ENCODE assay signal across 13 cellular contexts in the genomic region with DNA sequence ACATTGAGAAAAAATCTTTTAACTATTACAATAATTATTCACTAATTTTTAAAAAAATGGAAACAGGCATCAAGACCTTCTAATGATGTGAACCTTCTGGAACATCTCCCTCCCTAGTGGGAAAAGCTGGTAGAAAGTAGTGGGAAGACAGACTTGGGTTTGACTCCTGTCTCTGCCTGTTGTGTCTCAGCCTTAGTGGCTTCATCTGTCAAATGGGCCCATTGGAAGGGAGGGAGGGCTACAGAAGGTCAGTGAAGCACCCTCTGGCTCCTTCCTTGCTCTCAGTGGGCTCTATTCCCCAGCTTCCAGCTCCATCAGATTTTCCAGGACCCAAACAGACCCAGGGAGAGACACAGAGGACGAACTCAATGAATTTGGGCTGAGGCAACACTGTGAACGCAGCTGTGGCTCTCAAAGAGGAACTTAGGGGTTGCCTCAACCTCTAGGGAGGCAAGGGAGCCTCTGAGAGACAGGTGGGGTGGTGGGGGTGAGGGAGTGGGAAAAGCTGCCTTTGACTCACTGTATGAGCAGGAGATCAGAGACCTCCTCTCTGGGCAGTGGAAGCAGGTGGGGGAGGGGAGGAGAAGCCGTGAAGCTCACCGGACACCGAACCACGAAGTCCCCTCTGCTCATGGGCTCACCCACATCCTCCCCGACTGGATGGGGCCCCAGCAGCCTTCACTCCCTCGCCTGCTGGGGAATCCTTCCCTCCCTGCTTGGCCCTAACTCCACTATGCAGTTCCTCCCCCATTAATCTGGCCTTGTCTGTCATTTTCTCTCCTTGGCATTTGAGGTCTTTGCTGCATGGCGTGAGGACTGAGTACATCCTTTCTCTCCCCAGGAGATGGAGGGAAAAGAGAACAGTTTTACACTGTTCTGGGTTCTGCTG. TPM values are rescaled to one million over a fixed set of nuclear protein-coding genes. Genes with fewer than 3 reads are reported as not detected.
DNase-seq lines count a peak whose midpoint lies in the region; ATAC-seq, FAIRE-seq and TF ChIP-seq lines count a peak whose summit lies in the region.
"Had no signal": no experiment of that assay in that cellular context is flagged by ENCODE, and none has a peak within 500 bp of the region (broad histone marks: within the 10 kb centered on the region; RNA-seq: fewer than 3 reads in every experiment).

No MANE protein-coding gene starts in this region.

- no TSS peak for BruUV-seq in Caco-2 (replicated peaks; lab: Mats Ljungman, UMichigan)

- no peak for TF ChIP-seq CTCF in astrocyte (IDR thresholded peaks at IDR 0.05; ENCODE audit: insufficient read depth, low read depth, low read length)
- no peak for TF ChIP-seq CTCF in upper lobe of right lung (IDR thresholded peaks at IDR 0.05)
- TF ChIP-seq CTCF in Caco-2 (IDR thresholded peaks at IDR 0.05; ENCODE audit: insufficient read depth in 1 of 2, low read depth in 1 of 2, low read length in 1 of 2, severe bottlenecking in 1 of 2, unreplicated experiment in 1 of 2), result no peak

- no peaks in the 10 kb centered on the region for H4K20me1 ChIP-seq in astrocyte (ENCODE audit: insufficient read depth, low read length)

- H3K4me1 ChIP-seq in astrocyte (ENCODE audit: insufficient read depth, low read length), result no peaks in the 10 kb centered on the region
- H3K4me1 ChIP-seq in upper lobe of right lung, result no peaks in the 10 kb centered on the region
- H3K4me1 ChIP-seq in Caco-2, result no peaks in the 10 kb centered on the region

- H3K36me3 Mint-ChIP-seq in astrocyte (ENCODE audit: low read depth, unreplicated experiment), result peaks cover under 1% of the 10 kb centered on the region
- no peaks in the 10 kb centered on the region for H3K36me3 Mint-ChIP-seq in Caco-2 (ENCODE audit: insufficient read depth, unreplicated experiment)

- H3K4me3 ChIP-seq in astrocyte (ENCODE audit: insufficient read depth, low read depth, low read length), result no peak overlapping the region
- H3K4me3 ChIP-seq in upper lobe of right lung, result no peak overlapping the region
- no peak overlapping the region for H3K4me3 ChIP-seq in Caco-2 (ENCODE audit: low read depth, low read length)

- H3K9ac ChIP-seq in astrocyte (ENCODE audit: low read length), result no peak overlapping the region

- POLR2A ChIA-PET in Caco-2 (lab: Charles Lee), result no interaction called here

- CTCF ChIA-PET in Caco-2 (lab: Charles Lee), result no interaction called here

- no peaks in the 10 kb centered on the region for H3K36me3 ChIP-seq in astrocyte (ENCODE audit: insufficient read depth, low read length)
- no peaks in the 10 kb centered on the region for H3K36me3 ChIP-seq in upper lobe of right lung
- H3K36me3 ChIP-seq in Caco-2 (ENCODE audit: control insufficient read depth, insufficient read depth, low read length), result no peaks in the 10 kb centered on the region

- H3K79me2 ChIP-seq in astrocyte (ENCODE audit: insufficient read depth, low read length), result no peaks in the 10 kb centered on the region

- H3K27me3 ChIP-seq in astrocyte (ENCODE audit: insufficient read depth, low read length) (peaks cover 17% of the 10 kb centered on the region), upper lobe of right lung (peaks cover 6% of the 10 kb centered on the region), Caco-2 (replicated peaks; ENCODE audit: control insufficient read depth, insufficient read depth, low read length) (no peaks in the 10 kb centered on the region)

- no peak overlapping the region for H2AFZ ChIP-seq in astrocyte (ENCODE audit: low read depth, low read length)

- H3K27ac ChIP-seq in astrocyte (ENCODE audit: low read depth, low read length) (no peak overlapping the region), upper lobe of right lung (no peak overlapping the region)

- no peak overlapping the region for H3K4me2 ChIP-seq in astrocyte (ENCODE audit: low read length)

- peak; percentile 42 for DNase-seq in Right ventricle myocardium superior
- no peak for DNase-seq in cardiac septum (ENCODE audit: low spot score)
- peak; percentile 85 for DNase-seq in NAMALWA (ENCODE audit: low spot score)
- DNase-seq in astrocyte (ENCODE audit: low read depth), result no peak
- DNase-seq in upper lobe of right lung, result no peak
- no peak for DNase-seq in stimulated activated naive CD4-positive, alpha-beta T cell treated with Interleukin-2 at 50 U/mL for 16 hours (lab: John Stamatoyannopoulos, UW)
- DNase-seq in midbrain (lab: John Stamatoyannopoulos, UW), result no peak
- DNase-seq in Caco-2, result no peak
- DNase-seq: activated effector memory CD4-positive, alpha-beta T cell treated with Interleukin-2 at 50 U/mL for 16 hours; foreskin fibroblast; HFFc6 had no signal

- H3K9me3 Mint-ChIP-seq in astrocyte (ENCODE audit: unreplicated experiment) (no peaks in the 10 kb centered on the region), Caco-2 (ENCODE audit: unreplicated experiment) (no peaks in the 10 kb centered on the region)
- H3K9me3 Mint-ChIP-seq: HFFc6 had no signal

- no peak overlapping the region for H3K4me3 Mint-ChIP-seq in astrocyte (ENCODE audit: unreplicated experiment)
- no peak overlapping the region for H3K4me3 Mint-ChIP-seq in Caco-2 (ENCODE audit: unreplicated experiment)
- H3K4me3 Mint-ChIP-seq: HFFc6 had no signal

- H3K4me1 Mint-ChIP-seq in astrocyte (ENCODE audit: low read depth, unreplicated experiment), result no peaks in the 10 kb centered on the region
- H3K4me1 Mint-ChIP-seq in Caco-2 (ENCODE audit: low read depth, unreplicated experiment), result no peaks in the 10 kb centered on the region

- H3K9me3 ChIP-seq in astrocyte (ENCODE audit: insufficient read depth, low read depth, low read length), result peaks cover 9% of the 10 kb centered on the region
- no peaks in the 10 kb centered on the region for H3K9me3 ChIP-seq in upper lobe of right lung
- no peaks in the 10 kb centered on the region for H3K9me3 ChIP-seq in Caco-2

- intact Hi-C loops in Right ventricle myocardium superior (cut with DNase I) (no loop called here), cardiac septum (cut with DNase I) (no loop called here), upper lobe of right lung (cut with DNase I) (no loop called here), Caco-2 (cut with micrococcal nuclease; ENCODE audit: unreplicated experiment) (no loop called here)

- H3K27me3 Mint-ChIP-seq in astrocyte (ENCODE audit: low read depth, unreplicated experiment), result peaks cover 36% of the 10 kb centered on the region
- no peaks in the 10 kb centered on the region for H3K27me3 Mint-ChIP-seq in Caco-2 (ENCODE audit: insufficient read depth, unreplicated experiment)

- peak overlapping the region; percentile 69 for H3K27ac Mint-ChIP-seq in astrocyte (ENCODE audit: unreplicated experiment)
- no peak overlapping the region for H3K27ac Mint-ChIP-seq in Caco-2 (ENCODE audit: unreplicated experiment)
- H3K27ac Mint-ChIP-seq: HFFc6 had no signal

- no peak for FAIRE-seq in astrocyte (lab: Jason Lieb, UNC)

- ATAC-seq in Right ventricle myocardium superior (ENCODE audit: poor library complexity), result peak; percentile 69
- peak; percentile 75 for ATAC-seq in upper lobe of right lung

RNA-seq across cellular contexts. Expression of gene CNR2, which starts 4.5 kb away (rescaled TPM):
- total RNA-seq in Right ventricle myocardium superior, result not detected
- total RNA-seq in cardiac septum, result not detected
- total RNA-seq in astrocyte, result not detected in 2 replicates
- total RNA-seq in upper lobe of right lung, result 0.06 TPM
- total RNA-seq in Caco-2 (2022), result not detected in 2 replicates
- total RNA-seq: HFFc6, NCI-H460, ureter had no signal

RNA-seq across cellular contexts. Expression of gene FUCA1, which starts 40.6 kb away (rescaled TPM):
- total RNA-seq in Right ventricle myocardium superior (12.3 TPM), cardiac septum (13.3 TPM), astrocyte (9.7 and 10.4 TPM in 2 replicates), upper lobe of right lung (44.4 TPM), Caco-2 (2022) (21.3 and 25.5 TPM in 2 replicates)

RNA-seq across cellular contexts. Expression of gene PNRC2, which starts 50.9 kb away (rescaled TPM):
- 74.2 TPM for total RNA-seq in Right ventricle myocardium superior
- total RNA-seq in cardiac septum, result 80.0 TPM
- 57.8 and 83.8 TPM in 2 replicates for total RNA-seq in astrocyte
- total RNA-seq in upper lobe of right lung, result 119 TPM
- 89.8 and 93.7 TPM in 2 replicates for total RNA-seq in Caco-2 (2022)

Comparison
In these comparisons a context has a peak if more than half of its experiments do, and no peak if none do; other contexts are left out.
1. DNase-seq: peak in Right ventricle myocardium superior (single experiment) and NAMALWA (single experiment); none in cardiac septum (single experiment), astrocyte (single experiment), upper lobe of right lung (single experiment), stimulated activated naive CD4-positive, alpha-beta T cell treated with Interleukin-2 at 50 U/mL for 16 hours (single experiment), midbrain (single experiment) and Caco-2 (0 of 2).